ENCODE assay signal across 18 cellular contexts in the genomic region with DNA sequence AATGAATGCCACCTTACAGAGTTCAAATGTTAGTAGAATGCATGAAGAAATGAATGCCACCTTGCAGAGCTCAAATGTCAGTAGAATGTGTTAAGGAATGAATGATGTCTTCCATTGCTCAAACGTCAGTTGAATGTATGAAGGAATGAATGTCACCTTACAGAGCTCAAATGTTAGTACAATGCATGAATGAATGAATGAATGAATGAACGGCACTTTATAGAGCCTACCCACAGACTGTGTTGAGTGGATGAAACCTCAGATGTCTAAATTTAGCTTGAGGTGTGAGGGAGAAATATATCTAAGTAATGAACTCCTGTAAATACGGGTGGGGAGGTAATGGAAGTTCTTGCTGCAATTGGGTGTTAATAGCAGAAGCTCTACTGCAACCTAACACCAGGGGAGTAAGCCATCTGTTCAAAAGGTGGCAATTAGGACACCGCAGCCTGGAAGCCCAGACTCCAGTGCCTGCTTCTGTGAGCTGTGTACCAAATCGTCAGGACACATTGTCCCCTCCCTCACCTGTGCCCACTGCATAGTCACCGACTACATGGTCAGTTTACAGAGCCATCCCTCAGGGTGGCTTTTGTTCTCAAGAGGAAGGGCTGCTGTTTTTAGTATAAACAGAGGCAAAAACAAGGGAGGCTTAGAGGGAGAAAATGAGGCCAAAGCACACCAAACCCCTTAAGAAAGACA. TPM values are rescaled to one million over a fixed set of nuclear protein-coding genes. Genes with fewer than 3 reads are reported as not detected.
"Had no signal": no experiment of that assay in that cellular context is flagged by ENCODE, and none has a peak within 500 bp of the region (broad histone marks: within the 10 kb centered on the region; RNA-seq: fewer than 3 reads in every experiment).

No MANE protein-coding gene starts in this region.

- DNase-seq: activated CD4-positive, alpha-beta T cell treated with anti-CD3 and anti-CD28 coated beads for 4 hours; activated CD8-positive, alpha-beta T cell treated with anti-CD3 and anti-CD28 coated beads for 36 hours; activated effector memory CD4-positive, alpha-beta T cell treated with Interleukin-2 at 50 U/mL for 16 hours; activated naive CD4-positive, alpha-beta T cell treated with anti-CD3 and anti-CD28 coated beads, Interleukin-2, amount 50 U/mL, for 16 hours; activated T-cell treated with anti-CD3 and anti-CD28 coated beads, Interleukin-2, amount 50 U/mL, for 4 hours; midbrain; ovary; sigmoid colon; spleen; stimulated activated naive CD8-positive, alpha-beta T cell treated with anti-CD3 and anti-CD28 coated beads, Interleukin-15, amount 100 ng/mL, for 72 hours had no signal

- H3K27ac ChIP-seq: cardiac muscle cell, ovary, sigmoid colon, spleen had no signal

- H3K36me3 ChIP-seq: cardiac muscle cell, ovary, sigmoid colon, spleen had no signal

- H3K36me3 Mint-ChIP-seq: type B pancreatic cell, WTC11 had no signal

- H3K9me3 Mint-ChIP-seq: activated CD8-positive, alpha-beta T cell treated with anti-CD3 and anti-CD28 coated beads for 36 hours; activated T-cell treated with anti-CD3 and anti-CD28 coated beads, Interleukin-2, amount 50 U/mL, for 4 hours; neural crest cell; stimulated activated naive CD8-positive, alpha-beta T cell treated with anti-CD3 and anti-CD28 coated beads, Interleukin-15, amount 100 ng/mL, for 72 hours; type B pancreatic cell; WTC11 had no signal

- H3K4me3 Mint-ChIP-seq: activated CD8-positive, alpha-beta T cell treated with anti-CD3 and anti-CD28 coated beads for 36 hours; activated T-cell treated with anti-CD3 and anti-CD28 coated beads, Interleukin-2, amount 50 U/mL, for 4 hours; neural crest cell; stimulated activated naive CD8-positive, alpha-beta T cell treated with anti-CD3 and anti-CD28 coated beads, Interleukin-15, amount 100 ng/mL, for 72 hours; type B pancreatic cell; WTC11 had no signal

- H3K9me3 ChIP-seq: ovary, sigmoid colon, spleen had no signal

- H3K4me1 Mint-ChIP-seq: stimulated activated naive CD8-positive, alpha-beta T cell treated with anti-CD3 and anti-CD28 coated beads, Interleukin-15, amount 100 ng/mL, for 72 hours had no signal

- ATAC-seq: activated CD8-positive, alpha-beta T cell treated with anti-CD3 and anti-CD28 coated beads for 36 hours; activated T-cell treated with anti-CD3 and anti-CD28 coated beads, Interleukin-2, amount 50 U/mL, for 4 hours; left lobe of liver; stimulated activated naive CD8-positive, alpha-beta T cell treated with anti-CD3 and anti-CD28 coated beads, Interleukin-15, amount 100 ng/mL, for 72 hours; WTC11 had no signal

- H3K27me3 ChIP-seq: cardiac muscle cell, ovary, sigmoid colon had no signal

- H3K4me1 ChIP-seq: spleen had no signal

- H3K27me3 Mint-ChIP-seq: activated CD8-positive, alpha-beta T cell treated with anti-CD3 and anti-CD28 coated beads for 36 hours; stimulated activated naive CD8-positive, alpha-beta T cell treated with anti-CD3 and anti-CD28 coated beads, Interleukin-15, amount 100 ng/mL, for 72 hours had no signal

- H3K27ac Mint-ChIP-seq: activated CD8-positive, alpha-beta T cell treated with anti-CD3 and anti-CD28 coated beads for 36 hours; stimulated activated naive CD8-positive, alpha-beta T cell treated with anti-CD3 and anti-CD28 coated beads, Interleukin-15, amount 100 ng/mL, for 72 hours; type B pancreatic cell; WTC11 had no signal

- H3K4me3 ChIP-seq: cardiac muscle cell, ovary, sigmoid colon, spleen had no signal

RNA-seq across cellular contexts. Expression of gene CCDC185, which starts 55.9 kb away (rescaled TPM):
- total RNA-seq: activated CD8-positive, alpha-beta T cell treated with anti-CD3 and anti-CD28 coated beads for 36 hours; activated T-cell treated with anti-CD3 and anti-CD28 coated beads, Interleukin-2, amount 50 U/mL, for 4 hours; astrocyte; cardiac muscle cell; left lobe of liver; lung microvascular endothelial cell; neural crest cell; ovary; sigmoid colon; spleen; WTC11 had no signal
- polyA plus RNA-seq: adipose tissue, cardiac muscle cell, ovary, sigmoid colon, spleen had no signal
